Comparison of ENCODE assay signal across 19 cellular contexts in the genomic region with DNA sequence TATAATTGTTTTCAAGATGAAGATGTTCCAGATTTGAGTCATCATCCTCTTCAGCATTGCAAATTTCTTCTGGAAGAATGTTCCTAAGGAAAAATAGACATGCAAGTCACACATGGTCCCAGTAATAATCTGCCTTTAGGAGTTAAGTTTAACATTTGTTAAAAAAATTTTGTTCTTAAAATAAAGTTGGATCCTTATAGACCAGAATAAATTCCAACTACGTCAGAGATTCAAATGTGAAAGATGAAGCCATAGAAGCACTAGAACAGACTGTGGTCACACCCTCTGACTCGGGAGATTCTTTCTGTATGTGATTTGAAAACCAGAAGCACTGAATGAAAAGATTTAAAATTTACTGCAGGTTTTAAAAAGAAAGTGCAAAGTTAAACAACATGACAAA. TPM values are rescaled to one million over a fixed set of nuclear protein-coding genes. Genes with fewer than 3 reads are reported as not detected.
"Had no signal": no experiment of that assay in that cellular context is flagged by ENCODE, and none has a peak within 500 bp of the region (broad histone marks: within the 10 kb centered on the region; RNA-seq: fewer than 3 reads in every experiment).

No MANE protein-coding gene starts in this region.

- H3K27ac Mint-ChIP-seq: activated CD8-positive, alpha-beta T cell treated with anti-CD3 and anti-CD28 coated beads, Interleukin-2, amount 10 ng/mL, durations not matched to agents 7 days and 5 days; activated naive CD8-positive, alpha-beta T cell; mesothelial cell of epicardium; naive B cell; WTC11 had no signal

- H3K4me1 Mint-ChIP-seq: naive B cell, WTC11 had no signal

- H3K27ac ChIP-seq: parathyroid adenoma had no signal

- DNase-seq: activated CD4-positive, alpha-beta T cell treated with anti-CD3 and anti-CD28 coated beads for 48 hours; activated CD8-positive, alpha-beta memory T cell treated with anti-CD3 and anti-CD28 coated beads, Interleukin-2, amount 50 U/mL, for 4 hours; activated CD8-positive, alpha-beta T cell treated with anti-CD3 and anti-CD28 coated beads, Interleukin-2, amount 10 ng/mL, durations not matched to agents 7 days and 5 days; activated gamma-delta T cell; activated T-cell treated with anti-CD3 and anti-CD28 coated beads, Interleukin-2, amount 50 U/mL, for 48 hours; anterior cingulate cortex; erythroblast; foreskin melanocyte; naive B cell; small intestine; stimulated activated CD4-positive, alpha-beta T cell treated with anti-CD3 and anti-CD28 coated beads, Interleukin-4, amount 100 ng/mL, for 4 hours; stimulated activated CD8-positive, alpha-beta memory T cell treated with anti-CD3 and anti-CD28 coated beads, Interleukin-4, amount 100 ng/mL, for 48 hours; stimulated activated naive CD4-positive, alpha-beta T cell treated with Interleukin-2 at 50 U/mL for 16 hours; trophoblast cell had no signal

- H3K27me3 Mint-ChIP-seq: activated naive CD8-positive, alpha-beta T cell; naive B cell had no signal

- H3K4me3 Mint-ChIP-seq: activated CD8-positive, alpha-beta T cell treated with anti-CD3 and anti-CD28 coated beads, Interleukin-2, amount 10 ng/mL, durations not matched to agents 7 days and 5 days; activated naive CD8-positive, alpha-beta T cell; mesothelial cell of epicardium; naive B cell; WTC11 had no signal

- H3K36me3 Mint-ChIP-seq: mesothelial cell of epicardium, naive B cell, WTC11 had no signal

- H3K9me3 Mint-ChIP-seq: mesothelial cell of epicardium, naive B cell, WTC11 had no signal

RNA-seq across cellular contexts. Expression of a gene that starts 14.1 kb away (rescaled TPM):
- total RNA-seq: activated CD8-positive, alpha-beta T cell treated with anti-CD3 and anti-CD28 coated beads, Interleukin-2, amount 10 ng/mL, durations not matched to agents 7 days and 5 days; T-helper 2 cell treated with Interferon-gamma antibody and Interleukin-4, amounts not matched to agents 100 ng/mL and 5 ng/mL, for 36 hours; WTC11 had no signal

RNA-seq across cellular contexts. Expression of a gene that starts 39.4 kb away (rescaled TPM):
- total RNA-seq: activated CD8-positive, alpha-beta T cell treated with anti-CD3 and anti-CD28 coated beads, Interleukin-2, amount 10 ng/mL, durations not matched to agents 7 days and 5 days; mesothelial cell of epicardium; T-helper 2 cell treated with Interferon-gamma antibody and Interleukin-4, amounts not matched to agents 100 ng/mL and 5 ng/mL, for 36 hours; WTC11 had no signal
